ENCODE assay signal across 22 cellular contexts in the genomic region with DNA sequence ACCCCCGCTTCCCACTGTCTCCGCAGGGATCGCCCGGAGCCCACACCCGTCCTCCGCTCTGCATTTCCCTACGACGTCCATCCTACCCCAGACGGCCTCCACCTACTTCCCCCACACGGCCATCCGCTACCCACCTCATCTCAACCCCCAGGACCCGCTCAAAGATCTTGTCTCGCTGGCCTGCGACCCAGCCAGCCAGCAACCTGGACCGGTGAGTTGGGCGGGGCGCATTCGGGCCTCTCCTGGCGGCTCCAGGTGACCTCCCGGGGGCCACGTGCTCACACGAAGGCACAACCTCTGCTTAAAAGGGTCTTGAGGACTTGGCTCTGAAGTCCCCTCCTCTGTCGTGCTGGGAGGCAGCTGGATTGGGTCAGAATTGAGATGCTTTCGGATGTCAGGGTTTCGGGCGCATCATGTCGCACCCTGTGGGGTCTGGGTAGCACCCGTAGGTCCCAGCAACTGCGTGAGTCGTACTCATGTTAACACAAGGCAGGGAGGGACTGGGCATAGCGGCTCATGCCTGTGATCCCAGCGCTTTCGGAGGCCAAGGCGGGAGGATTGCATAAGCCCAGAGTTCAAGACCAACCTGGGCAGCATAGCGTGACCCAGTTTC. TPM values are rescaled to one million over a fixed set of nuclear protein-coding genes. Genes with fewer than 3 reads are reported as not detected.
DNase-seq lines count a peak whose midpoint lies in the region; ATAC-seq and TF ChIP-seq lines count a peak whose summit lies in the region.
"Had no signal": no experiment of that assay in that cellular context is flagged by ENCODE, and none has a peak within 500 bp of the region (broad histone marks: within the 10 kb centered on the region; RNA-seq: fewer than 3 reads in every experiment).

No MANE protein-coding gene starts in this region.

- no peaks in the 10 kb centered on the region for H3K27me3 Mint-ChIP-seq in chondrocyte (ENCODE audit: low read depth)
- H3K27me3 Mint-ChIP-seq: activated naive CD8-positive, alpha-beta T cell treated with anti-CD3 and anti-CD28 coated beads for 36 hours had no signal

- H2AFZ ChIP-seq in trophoblast cell (ENCODE audit: insufficient read depth, low read length, poor library complexity): no peak overlapping the region

- H3K36me3 Mint-ChIP-seq in chondrocyte (ENCODE audit: low read depth): peaks cover 12% of the 10 kb centered on the region
- H3K36me3 Mint-ChIP-seq: natural killer cell had no signal

- H2BK5ac ChIP-seq in trophoblast cell (ENCODE audit: low read depth, low read length, poor library complexity): no peak overlapping the region

- no peak overlapping the region for H3K4me3 Mint-ChIP-seq in chondrocyte (ENCODE audit: unreplicated experiment)
- H3K4me3 Mint-ChIP-seq: activated naive CD8-positive, alpha-beta T cell treated with anti-CD3 and anti-CD28 coated beads for 36 hours; mesothelial cell of epicardium; natural killer cell had no signal

- no peak overlapping the region for H3K4ac ChIP-seq in trophoblast cell (ENCODE audit: low read depth, low read length)

- no peak overlapping the region for H4K91ac ChIP-seq in trophoblast cell (ENCODE audit: low read depth, low read length)

- H2BK120ac ChIP-seq in trophoblast cell (ENCODE audit: insufficient read depth, low read length, poor library complexity): no peak overlapping the region

- DNase-seq in heart right ventricle (no peak), Right ventricle myocardium superior (no peak), chondrocyte (ENCODE audit: low spot score) (no peak), trophoblast cell (no peak), uterus (peak in 1 of 2 donors; percentile 18), HUDEP-2 (lab: John Stamatoyannopoulos, UW; ENCODE audit: unreplicated experiment in 76 of 76) (no peak)
- no peak for DNase-seq in stimulated activated CD4-positive, alpha-beta T cell treated with anti-CD3 and anti-CD28 coated beads, Interleukin-4, amount 100 ng/mL, for 4 hours
- DNase-seq: activated CD4-positive, alpha-beta T cell treated with anti-CD3 and anti-CD28 coated beads, Interleukin-2, amount 50 U/mL, for 1 hour; activated CD8-positive, alpha-beta memory T cell treated with anti-CD3 and anti-CD28 coated beads, Interleukin-2, amount 50 U/mL, for 4 hours; activated naive CD8-positive, alpha-beta T cell treated with anti-CD3 and anti-CD28 coated beads for 36 hours; body of pancreas; glutamatergic neuron; natural killer cell; NCI-H2171 treated with DMSO at 0.1 percent for 48 hours; NCI-H526; T-helper 9 cell had no signal

- no peak overlapping the region for H3K4me2 ChIP-seq in trophoblast cell (ENCODE audit: low read length)

- peaks cover 19% of the 10 kb centered on the region for H3K4me1 Mint-ChIP-seq in chondrocyte (ENCODE audit: low read depth)
- H3K4me1 Mint-ChIP-seq: activated naive CD8-positive, alpha-beta T cell treated with anti-CD3 and anti-CD28 coated beads for 36 hours had no signal

- intact Hi-C loops in heart right ventricle (cut with DNase I): no loop called here
- intact Hi-C loops in Right ventricle myocardium superior (cut with DNase I): no loop called here
- intact Hi-C loops in uterus (cut with DNase I; ENCODE audit: low total_unique reads): no loop called here

- no peak for TF ChIP-seq POLR2A in uterus (IDR thresholded peaks at IDR 0.05)

- H3K79me2 ChIP-seq in trophoblast cell (ENCODE audit: control insufficient read depth, insufficient read depth, low read length, poor library complexity): no peaks in the 10 kb centered on the region

- ATAC-seq in heart right ventricle (no peak), Right ventricle myocardium superior (ENCODE audit: poor library complexity) (no peak), HG02938 (IDR thresholded peaks at IDR 0.05; ENCODE audit: unreplicated experiment) (no peak)
- ATAC-seq: body of pancreas, natural killer cell had no signal

- H3K9ac ChIP-seq in trophoblast cell (ENCODE audit: low read length): no peak overlapping the region

- no peaks in the 10 kb centered on the region for H3K9me3 ChIP-seq in heart right ventricle
- H3K9me3 ChIP-seq in trophoblast cell (ENCODE audit: insufficient read depth, low read depth, low read length): no peaks in the 10 kb centered on the region
- no peaks in the 10 kb centered on the region for H3K9me3 ChIP-seq in uterus
- H3K9me3 ChIP-seq: body of pancreas had no signal

- TF ChIP-seq CTCF in heart right ventricle (IDR thresholded peaks at IDR 0.05) (no peak), chondrocyte (IDR thresholded peaks at IDR 0.05) (no peak), uterus (IDR thresholded peaks at IDR 0.05) (no peak)

- H3K23ac ChIP-seq in trophoblast cell (ENCODE audit: low read length): no peak overlapping the region

- no peak overlapping the region for H2BK12ac ChIP-seq in trophoblast cell (ENCODE audit: low read length)

- H3K36me3 ChIP-seq in heart right ventricle: peaks cover 4 to 97% (median 58%) of the 10 kb centered on the region in 9 donors
- no peaks in the 10 kb centered on the region for H3K36me3 ChIP-seq in trophoblast cell (ENCODE audit: control insufficient read depth in 1 of 2, insufficient read depth in 2 of 2, low read length in 2 of 2)
- no peaks in the 10 kb centered on the region for H3K36me3 ChIP-seq in uterus

- H4K8ac ChIP-seq in trophoblast cell (ENCODE audit: low read depth, low read length): no peak overlapping the region

- no peaks in the 10 kb centered on the region for H3K79me1 ChIP-seq in trophoblast cell (ENCODE audit: low read length)

- H3K14ac ChIP-seq in trophoblast cell (ENCODE audit: low read length): no peak overlapping the region

- H3K18ac ChIP-seq in trophoblast cell (ENCODE audit: low read length): no peak overlapping the region

- H3K27ac ChIP-seq in heart right ventricle (peak overlapping the region in 6 of 10 donors; percentile 80 to 87 (median 84)), trophoblast cell (ENCODE audit: low read depth, low read length) (no peak overlapping the region), uterus (peak overlapping the region; percentile 91 to 98)

- H3K27me3 ChIP-seq in heart right ventricle (no peaks in the 10 kb centered on the region), trophoblast cell (ENCODE audit: insufficient read depth, low read length) (no peaks in the 10 kb centered on the region), uterus (no peaks in the 10 kb centered on the region)
- H3K27me3 ChIP-seq: body of pancreas had no signal

- H3K27ac Mint-ChIP-seq in chondrocyte (ENCODE audit: unreplicated experiment): peak overlapping the region; percentile 32
- H3K27ac Mint-ChIP-seq: activated naive CD8-positive, alpha-beta T cell treated with anti-CD3 and anti-CD28 coated beads for 36 hours; activated T-helper 2 cell treated with anti-CD3 and anti-CD28 coated beads, Interferon-gamma antibody, Interleukin-2, Interleukin-4, amounts not matched to agents 10 μg/mL and 5 μg/mL and 100 μg/mL, durations not matched to agents 14 hours and 24 hours and 36 hours; mesothelial cell of epicardium; natural killer cell had no signal

- H3K4me1 ChIP-seq in heart right ventricle (peaks cover 9 to 26% (median 21%) of the 10 kb centered on the region in 9 donors), trophoblast cell (ENCODE audit: control insufficient read depth in 1 of 2, insufficient read depth in 2 of 2, low read length in 2 of 2) (peaks cover 0 to 12% of the 10 kb centered on the region in 2 experiments), uterus (peaks cover 0 to 27% of the 10 kb centered on the region in 2 donors)
- H3K4me1 ChIP-seq: body of pancreas had no signal

- H3K4me3 ChIP-seq in heart right ventricle (no peak overlapping the region), trophoblast cell (ENCODE audit: low read depth, low read length) (peak overlapping the region; percentile 40), uterus (no peak overlapping the region)
- H3K4me3 ChIP-seq: body of pancreas had no signal

- no peak overlapping the region for H2AK5ac ChIP-seq in trophoblast cell (ENCODE audit: low read length)

- no peak overlapping the region for H4K12ac ChIP-seq in trophoblast cell (ENCODE audit: low read depth, low read length)

- 93 to 94% methylated on average over 35 of the region's 35 CpGs for WGBS in heart right ventricle, 2 donors
- no CpG with 5 or more reads among the region's 35 CpGs for WGBS in trophoblast cell (ENCODE audit: extremely low coverage, insufficient coverage, insufficient read length)

- H3K9me3 Mint-ChIP-seq in chondrocyte (ENCODE audit: low read depth): no peaks in the 10 kb centered on the region
- H3K9me3 Mint-ChIP-seq: activated naive CD8-positive, alpha-beta T cell treated with anti-CD3 and anti-CD28 coated beads for 36 hours; activated T-helper 2 cell treated with anti-CD3 and anti-CD28 coated beads, Interferon-gamma antibody, Interleukin-2, Interleukin-4, amounts not matched to agents 10 μg/mL and 5 μg/mL and 100 μg/mL, durations not matched to agents 14 hours and 24 hours and 36 hours; mesothelial cell of epicardium; natural killer cell had no signal

RNA-seq across cellular contexts. Expression of a gene that starts 27.8 kb away (rescaled TPM):
- total RNA-seq in heart right ventricle: not detected
- not detected for polyA plus RNA-seq in heart right ventricle
- total RNA-seq in Right ventricle myocardium superior: not detected
- total RNA-seq in chondrocyte: not detected in 3 replicates
- 0.39 and 0.47 TPM in 2 replicates for polyA plus RNA-seq in trophoblast cell (2013)
- under 1 TPM in 1 of 4 donors, not detected in 3; 0.97 TPM for total RNA-seq in uterus
- total RNA-seq: RPMI7951 had no signal

RNA-seq across cellular contexts. Expression of a gene that starts 30.7 kb away (rescaled TPM):
- total RNA-seq in heart right ventricle (not detected), Right ventricle myocardium superior (not detected), chondrocyte (not detected in 3 replicates), uterus (not detected)
- polyA plus RNA-seq in heart right ventricle: not detected
- not detected in 2 replicates for polyA plus RNA-seq in trophoblast cell (2013)
- total RNA-seq: activated naive CD8-positive, alpha-beta T cell treated with anti-CD3 and anti-CD28 coated beads for 36 hours; activated T-helper 2 cell treated with anti-CD3 and anti-CD28 coated beads, Interferon-gamma antibody, Interleukin-2, Interleukin-4, amounts not matched to agents 10 μg/mL and 5 μg/mL and 100 μg/mL, durations not matched to agents 14 hours and 24 hours and 36 hours; body of pancreas; mesothelial cell of epicardium; natural killer cell; RPMI7951; temporal lobe had no signal
- polyA plus RNA-seq: BJ had no signal

RNA-seq across cellular contexts. Expression of a gene that starts 47.9 kb away (rescaled TPM):
- total RNA-seq in heart right ventricle: 10 to 100 TPM in 5 of 10 donors, 1 to 10 TPM in 5; 7.2 to 14.9 (median 9.4) TPM
- polyA plus RNA-seq in heart right ventricle: 10 to 100 TPM; 13.2 to 30.4 TPM
- total RNA-seq in Right ventricle myocardium superior: 10.5 TPM
- total RNA-seq in chondrocyte: 9.9 to 10.3 TPM (median 10.1 TPM) in 3 replicates
- polyA plus RNA-seq in trophoblast cell (2013): 5.3 and 5.8 TPM in 2 replicates
- 10 to 100 TPM in 1 of 4 donors, 1 to 10 TPM in 3; 1.2 to 10.4 (median 4.7) TPM for total RNA-seq in uterus

RNA-seq across cellular contexts. Expression of a gene that starts 53.5 kb away (rescaled TPM):
- total RNA-seq in heart right ventricle (10 to 100 TPM; 21.0 to 30.8 (median 27.1) TPM), Right ventricle myocardium superior (19.0 TPM), chondrocyte (35.0 to 37.6 TPM (median 36.5 TPM) in 3 replicates), uterus (10 to 100 TPM in 3 of 4 donors, 1 to 10 TPM in 1; 3.8 to 70.8 (median 33.0) TPM)
- polyA plus RNA-seq in heart right ventricle: 10 to 100 TPM; 13.5 to 15.2 TPM
- polyA plus RNA-seq in trophoblast cell (2013): 47.0 and 52.8 TPM in 2 replicates
